In genomic region chr1:76219589-76219914, GRCh38 we compare ENCODE assay signal across 18 cellular contexts.
A peak's percentile ranks its signal among the peaks of the same experiment; 100 is the strongest.
DNase-seq lines count a peak whose midpoint lies in the region; ATAC-seq and TF ChIP-seq lines count a peak whose summit lies in the region.
"Had no signal": no experiment of that assay in that cellular context is flagged by ENCODE, and none has a peak within 500 bp of the region (broad histone marks: within the 10 kb centered on the region; RNA-seq: fewer than 3 reads in every experiment).

No MANE protein-coding gene starts in this region.

- ATAC-seq in GM21423 (IDR thresholded peaks at IDR 0.05; ENCODE audit: unreplicated experiment) = peak; percentile 39
- ATAC-seq: activated CD8-positive, alpha-beta memory T cell treated with anti-CD3 and anti-CD28 coated beads, Interleukin-2, amount 10 ng/mL, durations not matched to agents 7 days and 5 days had no signal

- no peaks in the 10 kb centered on the region for H3K4me1 ChIP-seq in right atrium auricular region
- H3K4me1 ChIP-seq: thyroid gland had no signal

- H3K36me3 ChIP-seq in right atrium auricular region = no peaks in the 10 kb centered on the region
- H3K36me3 ChIP-seq: thyroid gland had no signal

- no peaks in the 10 kb centered on the region for H3K9me3 ChIP-seq in right atrium auricular region
- H3K9me3 ChIP-seq: thyroid gland had no signal

- no peak overlapping the region for H3K27ac ChIP-seq in right atrium auricular region
- H3K27ac ChIP-seq: dorsolateral prefrontal cortex, hepatocyte, thyroid gland had no signal

- no peak for TF ChIP-seq CTCF in right atrium auricular region (IDR thresholded peaks at IDR 0.05)

- no peak overlapping the region for H3K4me3 ChIP-seq in right atrium auricular region
- H3K4me3 ChIP-seq: dorsolateral prefrontal cortex, hepatocyte, thyroid gland had no signal

- no peaks in the 10 kb centered on the region for H3K27me3 ChIP-seq in right atrium auricular region
- H3K27me3 ChIP-seq: dorsolateral prefrontal cortex, hepatocyte, thyroid gland had no signal

- peak; percentile 40 for DNase-seq in activated CD4-positive, alpha-beta T cell treated with anti-CD3 and anti-CD28 coated beads for 48 hours
- no peak for DNase-seq in activated CD4-positive, alpha-beta T cell treated with anti-CD3 and anti-CD28 coated beads for 1 hour
- DNase-seq in NAMALWA (ENCODE audit: low spot score) (peak; percentile 1), retina (peak; percentile 38), NCI-H1930 (lab: John Stamatoyannopoulos, UW) (no peak), right atrium auricular region (ENCODE audit: low spot score) (no peak), NCI-H748 treated with DMSO at 0.1 percent for 48 hours (lab: John Stamatoyannopoulos, UW) (no peak)
- DNase-seq: activated CD8-positive, alpha-beta memory T cell treated with anti-CD3 and anti-CD28 coated beads, Interleukin-2, amount 10 ng/mL, durations not matched to agents 7 days and 5 days; CD4-positive, alpha-beta T cell; DND-41; dorsolateral prefrontal cortex; kidney glomerular epithelial cell; NCI-H187; NCI-H524 treated with DMSO at 0.1 percent for 48 hours; stimulated activated CD4-positive, alpha-beta T cell treated with anti-CD3 and anti-CD28 coated beads, Interleukin-2, amount 100 ng/mL, for 24 hours; thyroid gland had no signal

Comparison
In these comparisons a context has a peak if more than half of its experiments do, and no peak if none do; other contexts are left out.
1. DNase-seq: peak in activated CD4-positive, alpha-beta T cell treated with anti-CD3 and anti-CD28 coated beads for 48 hours (single experiment), NAMALWA (single experiment) and retina (single experiment); none in activated CD4-positive, alpha-beta T cell treated with anti-CD3 and anti-CD28 coated beads for 1 hour (single experiment), NCI-H1930 (0 of 2), right atrium auricular region (single experiment) and NCI-H748 treated with DMSO at 0.1 percent for 48 hours (single experiment).